Comparison of ENCODE assay signal across 9 cellular contexts in genomic region chr19:28710278-28710677, GRCh38.
DNase-seq lines count a peak whose midpoint lies in the region; ATAC-seq, FAIRE-seq and TF ChIP-seq lines count a peak whose summit lies in the region.
"Had no signal": no experiment of that assay in that cellular context is flagged by ENCODE, and none has a peak within 500 bp of the region (broad histone marks: within the 10 kb centered on the region; RNA-seq: fewer than 3 reads in every experiment).

No MANE protein-coding gene starts in this region.

- FAIRE-seq in astrocyte (lab: Jason Lieb, UNC) (peak; percentile 82), islet of Langerhans (lab: Jason Lieb, UNC) (peak; percentile 100), H54 (lab: Jason Lieb, UNC) (no peak)

- H3K9ac ChIP-seq in astrocyte (ENCODE audit: low read length) = no peak overlapping the region

- TF ChIP-seq EP300 in upper lobe of left lung (IDR thresholded peaks at IDR 0.05) = no peak

- no peak overlapping the region for H3K4me3 ChIP-seq in GM12865 (ENCODE audit: low read depth, low read length)
- H3K4me3 ChIP-seq in astrocyte (ENCODE audit: insufficient read depth, low read depth, low read length) = no peak overlapping the region
- H3K4me3 ChIP-seq in upper lobe of left lung = no peak overlapping the region

- H3K4me1 ChIP-seq in astrocyte (ENCODE audit: insufficient read depth, low read length) = no peaks in the 10 kb centered on the region
- no peaks in the 10 kb centered on the region for H3K4me1 ChIP-seq in upper lobe of left lung

- TF ChIP-seq POLR2A in upper lobe of left lung (IDR thresholded peaks at IDR 0.05) = no peak
- no peak for TF ChIP-seq POLR2A in H54 (IDR thresholded peaks at IDR 0.05; ENCODE audit: low read depth, low read length)

- no peaks in the 10 kb centered on the region for H3K27me3 ChIP-seq in astrocyte (ENCODE audit: insufficient read depth, low read length)
- H3K27me3 ChIP-seq in upper lobe of left lung = no peaks in the 10 kb centered on the region

- H3K36me3 ChIP-seq in astrocyte (ENCODE audit: insufficient read depth, low read length) = no peaks in the 10 kb centered on the region
- H3K36me3 ChIP-seq in upper lobe of left lung = no peaks in the 10 kb centered on the region

- 2 to 4% methylated on average over 3 of the region's 3 CpGs for WGBS in upper lobe of left lung, 2 donors

- no peaks in the 10 kb centered on the region for H4K20me1 ChIP-seq in astrocyte (ENCODE audit: insufficient read depth, low read length)

- no peak overlapping the region for H3K4me3 Mint-ChIP-seq in astrocyte (ENCODE audit: unreplicated experiment)

- no peaks in the 10 kb centered on the region for H3K36me3 Mint-ChIP-seq in astrocyte (ENCODE audit: low read depth, unreplicated experiment)
- H3K36me3 Mint-ChIP-seq: activated naive CD4-positive, alpha-beta T cell treated with anti-CD3 and anti-CD28 coated beads, Interleukin-2, amount 50 U/mL, for 72 hours had no signal

- H3K27ac Mint-ChIP-seq in astrocyte (ENCODE audit: unreplicated experiment) = no peak overlapping the region
- H3K27ac Mint-ChIP-seq: activated naive CD4-positive, alpha-beta T cell treated with anti-CD3 and anti-CD28 coated beads, Interleukin-2, amount 50 U/mL, for 72 hours had no signal

- H2AFZ ChIP-seq in astrocyte (ENCODE audit: low read depth, low read length) = no peak overlapping the region

- TF ChIP-seq CTCF in GM12865 (IDR thresholded peaks at IDR 0.05; ENCODE audit: insufficient read depth, low read depth, low read length, missing control alignments) (peak; percentile 44), astrocyte (IDR thresholded peaks at IDR 0.05; ENCODE audit: insufficient read depth, low read depth, low read length) (peak; percentile 61), upper lobe of left lung (IDR thresholded peaks at IDR 0.05) (peak in 5 of 6 experiments; percentile 17 to 67 (median 43))

- peaks cover 3% of the 10 kb centered on the region for H3K9me3 Mint-ChIP-seq in astrocyte (ENCODE audit: unreplicated experiment)
- H3K9me3 Mint-ChIP-seq: activated naive CD4-positive, alpha-beta T cell treated with anti-CD3 and anti-CD28 coated beads, Interleukin-2, amount 50 U/mL, for 72 hours had no signal

- DNase-seq in A172 (ENCODE audit: low spot score) = peak; percentile 70
- DNase-seq in GM12865 (ENCODE audit: low read depth) = peak; percentile 65
- DNase-seq in NCI-H2171 treated with DMSO at 0.1 percent for 48 hours (lab: John Stamatoyannopoulos, UW) = peak; percentile 79
- DNase-seq in astrocyte (ENCODE audit: low read depth) = peak; percentile 51
- no peak for DNase-seq in upper lobe of left lung
- no peak for DNase-seq in H54 (ENCODE audit: insufficient read length, low spot score)

- peaks cover 8% of the 10 kb centered on the region for H3K4me1 Mint-ChIP-seq in astrocyte (ENCODE audit: low read depth, unreplicated experiment)

- no peaks in the 10 kb centered on the region for H3K27me3 Mint-ChIP-seq in astrocyte (ENCODE audit: low read depth, unreplicated experiment)

- no peaks in the 10 kb centered on the region for H3K79me2 ChIP-seq in astrocyte (ENCODE audit: insufficient read depth, low read length)

- H3K27ac ChIP-seq in astrocyte (ENCODE audit: low read depth, low read length) (no peak overlapping the region), upper lobe of left lung (no peak overlapping the region)

- H3K9me3 ChIP-seq in astrocyte (ENCODE audit: insufficient read depth, low read depth, low read length) = no peaks in the 10 kb centered on the region
- no peaks in the 10 kb centered on the region for H3K9me3 ChIP-seq in upper lobe of left lung

- H3K4me2 ChIP-seq in astrocyte (ENCODE audit: low read length) = no peak overlapping the region

- ATAC-seq in upper lobe of left lung (ENCODE audit: low FRiP score in 2 of 2) (peak in 1 of 2 donors; percentile 65), HG02973 (IDR thresholded peaks at IDR 0.05; ENCODE audit: unreplicated experiment) (no peak)

Comparison
In these comparisons a context has a peak if more than half of its experiments do, and no peak if none do; other contexts are left out.
1. DNase-seq: peak in A172 (single experiment), GM12865 (single experiment), NCI-H2171 treated with DMSO at 0.1 percent for 48 hours (single experiment) and astrocyte (single experiment); none in upper lobe of left lung (0 of 2) and H54 (single experiment).
2. Peak in every context shown above with its lines, with median percentiles within 50 percentile points of each other: CTCF ChIP-seq.